In genomic region chr17:77471984-77472836, GRCh38 we compare ENCODE assay signal across 8 cellular contexts.
DNase-seq lines count a peak whose midpoint lies in the region; TF ChIP-seq lines count a peak whose summit lies in the region.

No MANE protein-coding gene starts in this region.

- H3K9me3 ChIP-seq in BE2C (no peaks in the 10 kb centered on the region), ectodermal cell (ENCODE audit: control insufficient read depth, low read length) (no peaks in the 10 kb centered on the region), uterus (no peaks in the 10 kb centered on the region)

- H3K27ac ChIP-seq in ectodermal cell (ENCODE audit: insufficient read depth, low read depth, low read length, poor library complexity, severe bottlenecking) (peak overlapping the region; percentile 95), uterus (peak overlapping the region; percentile 82 to 93)

- H3K27me3 ChIP-seq in BE2C (no peaks in the 10 kb centered on the region), ectodermal cell (ENCODE audit: control insufficient read depth, insufficient read depth, low read length, poor library complexity, severe bottlenecking) (no peaks in the 10 kb centered on the region), uterus (no peaks in the 10 kb centered on the region)

- WGBS in ectodermal cell, 2 experiments = 7 to 9% methylated on average over 18 of the region's 18 CpGs

- H3K36me3 Mint-ChIP-seq in HFFc6 (ENCODE audit: low read depth) (peaks cover 26% of the 10 kb centered on the region), mesothelial cell of epicardium (peaks cover 10% of the 10 kb centered on the region)

- peaks cover 2% of the 10 kb centered on the region for H3K36me3 ChIP-seq in BE2C
- H3K36me3 ChIP-seq in ectodermal cell (ENCODE audit: control insufficient read depth, insufficient read depth, low read length) = no peaks in the 10 kb centered on the region
- H3K36me3 ChIP-seq in uterus = no peaks in the 10 kb centered on the region

- H3K4me3 Mint-ChIP-seq in HFFc6 (peak overlapping the region; percentile 66), mesothelial cell of epicardium (peak overlapping the region; percentile 20)

- peaks cover 54% of the 10 kb centered on the region for H3K4me1 ChIP-seq in BE2C
- H3K4me1 ChIP-seq in ectodermal cell (ENCODE audit: control insufficient read depth, insufficient read depth, low read length) = peaks cover 80% of the 10 kb centered on the region
- H3K4me1 ChIP-seq in uterus = peaks cover 22 to 55% of the 10 kb centered on the region in 2 donors

- intact Hi-C loops in uterus (cut with DNase I; ENCODE audit: low total_unique reads) = no loop called here

- TF ChIP-seq POLR2A in uterus (IDR thresholded peaks at IDR 0.05) = no peak

- peak; percentile 42 for DNase-seq in BE2C
- peak; percentile 46 for DNase-seq in HFFc6
- peak; percentile 11 for DNase-seq in SHP77 treated with DMSO at 0.1 percent for 48 hours (lab: John Stamatoyannopoulos, UW)
- DNase-seq in mesothelial cell of epicardium (ENCODE audit: low spot score in 2 of 2, unreplicated experiment in 2 of 2) = peak in 1 of 2 experiments; percentile 68
- peak; percentile 82 for DNase-seq in uterus
- DNase-seq in GM10266 (ENCODE audit: extremely low spot score) = no peak
- DNase-seq in middle frontal gyrus (ENCODE audit: extremely low spot score, low spot score) = no peak

- H3K9me3 Mint-ChIP-seq in HFFc6 = no peaks in the 10 kb centered on the region
- H3K9me3 Mint-ChIP-seq in mesothelial cell of epicardium = no peaks in the 10 kb centered on the region

- H3K4me1 Mint-ChIP-seq in HFFc6 (ENCODE audit: low read depth) = peaks cover 78% of the 10 kb centered on the region
- peaks cover 90% of the 10 kb centered on the region for H3K4me1 Mint-ChIP-seq in mesothelial cell of epicardium

- H3K27ac Mint-ChIP-seq in HFFc6 (peak overlapping the region; percentile 88), mesothelial cell of epicardium (peak overlapping the region; percentile 91)

- H3K4me3 ChIP-seq in BE2C (ENCODE audit: low read depth, low read length) (peak overlapping the region; percentile 26), ectodermal cell (ENCODE audit: insufficient read depth, low read depth, low read length) (peak overlapping the region; percentile 14), uterus (no peak overlapping the region)

- TF ChIP-seq CTCF in BE2C (IDR thresholded peaks at IDR 0.05; ENCODE audit: low read depth, low read length) (no peak), HFFc6 (IDR thresholded peaks at IDR 0.05) (no peak), mesothelial cell of epicardium (IDR thresholded peaks at IDR 0.05; ENCODE audit: unreplicated experiment) (no peak), uterus (IDR thresholded peaks at IDR 0.05) (peak in 1 of 4 experiments; percentile 3), GM10266 (IDR thresholded peaks at IDR 0.05; ENCODE audit: control insufficient read depth, insufficient read depth, low read depth, missing control alignments) (no peak)

- H3K27me3 Mint-ChIP-seq in HFFc6 (ENCODE audit: insufficient read depth) = peaks cover 19% of the 10 kb centered on the region
- H3K27me3 Mint-ChIP-seq in mesothelial cell of epicardium (ENCODE audit: low read depth) = no peaks in the 10 kb centered on the region

Comparison
In these comparisons a context has a peak if more than half of its experiments do, and no peak if none do; other contexts are left out.
1. DNase-seq: peak in BE2C (single experiment), HFFc6 (single experiment), SHP77 treated with DMSO at 0.1 percent for 48 hours (single experiment) and uterus (2 of 2); none in GM10266 (single experiment) and middle frontal gyrus (single experiment).
2. H3K4me3 ChIP-seq: peak in BE2C (single experiment) and ectodermal cell (single experiment); none in uterus (0 of 2).